8 cellular contexts compared by ENCODE assay signal in genomic region chr19:14204676-14205459, GRCh38. TPM values are rescaled to one million over a fixed set of nuclear protein-coding genes. Genes with fewer than 3 reads are reported as not detected.
A peak's percentile ranks its signal among the peaks of the same experiment; 100 is the strongest.
DNase-seq lines count a peak whose midpoint lies in the region; ATAC-seq, FAIRE-seq and TF ChIP-seq lines count a peak whose summit lies in the region.
"Not testable (repeated sequence)": the region's sequence is repeated elsewhere in the genome, so short reads cannot be mapped to it uniquely, and the experiment has no call there.

No MANE protein-coding gene starts in this region.

- ATAC-seq in CD4-positive, CD25-positive, alpha-beta regulatory T cell (ENCODE audit: low read depth in 2 of 2); activated CD4-positive, alpha-beta T cell treated with anti-CD3 and anti-CD28 coated beads for 36 hours; K562: not testable (repeated sequence)

- not testable (repeated sequence) for H3F3A ChIP-seq in Loucy (ENCODE audit: low read depth)

- not testable (repeated sequence) for DNase-seq in CD4-positive, CD25-positive, alpha-beta regulatory T cell; activated CD4-positive, alpha-beta T cell treated with anti-CD3 and anti-CD28 coated beads for 36 hours; esophagus squamous epithelium (lab: John Stamatoyannopoulos, UW); lower leg skin (ENCODE audit: low spot score in 2 of 2); suprapubic skin (ENCODE audit: low spot score in 2 of 2)
- DNase-seq in K562 (ENCODE audit: extremely low read depth in 1 of 4, low spot score in 3 of 4) = peak in 1 of 4 experiments; percentile 3
- DNase-seq in ovary = peak in 1 of 5 donors; percentile 36

- FAIRE-seq in K562 (lab: Jason Lieb, UNC) = not testable (repeated sequence)

- intact Hi-C loops in activated CD4-positive, alpha-beta T cell treated with anti-CD3 and anti-CD28 coated beads for 36 hours (cut with DNase I, micrococcal nuclease) = loop anchor here in 1 of 2 experiments (5.0 to 10.0 kb wide), 2 partner anchors 68 to 210 kb away; partner anchors contain the start of genes ASF1B and DDX39A
- intact Hi-C loops in K562 (cut with micrococcal nuclease); lower leg skin (cut with DNase I; ENCODE audit: low total_unique reads); ovary (cut with DNase I): not testable (repeated sequence)
- intact Hi-C loops in esophagus squamous epithelium (cut with DNase I) = loop anchor here (10.0 kb wide), 1 partner anchor 140 kb away; no protein-coding TSS in a partner anchor

- not testable (repeated sequence) for TF ChIP-seq CTCF in Loucy (conservative IDR thresholded peaks at IDR 0.05; ENCODE audit: low read length); K562 (IDR thresholded peaks at IDR 0.05 in 2 of 3, conservative IDR thresholded peaks at IDR 0.05 in 1 of 3; ENCODE audit: insufficient read depth in 2 of 3, low read depth in 1 of 3, low read length in 3 of 3); esophagus squamous epithelium (IDR thresholded peaks at IDR 0.05); lower leg skin (IDR thresholded peaks at IDR 0.05); ovary (IDR thresholded peaks at IDR 0.05); suprapubic skin (IDR thresholded peaks at IDR 0.05)

- H3K27ac ChIP-seq in CD4-positive, CD25-positive, alpha-beta regulatory T cell (ENCODE audit: insufficient read depth, low read length, poor library complexity, severe bottlenecking); K562 (ENCODE audit: extremely low read depth, low read depth, low read length); ovary; suprapubic skin: not testable (repeated sequence)
- peak overlapping the region; percentile 7 to 46 (median 25) for H3K27ac ChIP-seq in esophagus squamous epithelium

- not testable (repeated sequence) for H3K9me2 ChIP-seq in Loucy (replicated peaks; ENCODE audit: low read depth, low read length)

- TSS peak; percentile 60 for BruUV-seq in K562 (replicated peaks; lab: Mats Ljungman, UMichigan)

- POLR2A ChIA-PET in activated CD4-positive, alpha-beta T cell treated with anti-CD3 and anti-CD28 coated beads for 36 hours (lab: Charles Lee); K562 (lab: Yijun Ruan, JAX): not testable (repeated sequence)

- not testable (repeated sequence) for H2AFZ ChIP-seq in Loucy (ENCODE audit: low read length); K562 (ENCODE audit: low read depth, low read length)

- not testable (repeated sequence) for H3K9me1 ChIP-seq in K562 (ENCODE audit: control insufficient read depth, insufficient read depth, low read length)

- H3K36me3 ChIP-seq in CD4-positive, CD25-positive, alpha-beta regulatory T cell (ENCODE audit: control insufficient read depth, insufficient read depth, low read length); Loucy (ENCODE audit: insufficient read depth, low read length); K562 (ENCODE audit: control insufficient read depth, insufficient read depth, low read length); esophagus squamous epithelium; ovary; suprapubic skin: not testable (repeated sequence)

- TF ChIP-seq RAD21 in K562 (CRISPR knock-in tag; conservative IDR thresholded peaks at IDR 0.05 in 1 of 2, IDR thresholded peaks at IDR 0.05 in 1 of 2) = not testable (repeated sequence)

- H3K4me3 ChIP-seq in CD4-positive, CD25-positive, alpha-beta regulatory T cell (ENCODE audit: low read depth, low read length) = not testable (repeated sequence)
- H3K4me3 ChIP-seq in Loucy (ENCODE audit: low read length, poor library complexity, severe bottlenecking) (peak overlapping the region; percentile 76), K562 (peak overlapping the region; percentile 52), esophagus squamous epithelium (peak overlapping the region; percentile 63 to 85 (median 70)), lower leg skin (ENCODE audit: low read depth, poor library complexity, severe bottlenecking) (peak overlapping the region; percentile 45), ovary (peak overlapping the region; percentile 71), suprapubic skin (peak overlapping the region; percentile 83)

- peaks cover 20% of the 10 kb centered on the region for H3K4me1 ChIP-seq in CD4-positive, CD25-positive, alpha-beta regulatory T cell (ENCODE audit: control insufficient read depth, insufficient read depth, low read length, poor library complexity, severe bottlenecking)
- H3K4me1 ChIP-seq in Loucy (ENCODE audit: insufficient read depth, low read length, poor library complexity, severe bottlenecking); ovary (ENCODE audit: insufficient read depth): not testable (repeated sequence)
- H3K4me1 ChIP-seq in K562 (replicated peaks in 1 of 2; ENCODE audit: control insufficient read depth in 2 of 2, insufficient read depth in 2 of 2, low read length in 2 of 2) (peaks cover 0 to 43% of the 10 kb centered on the region in 2 experiments; a peak in 2 of 5 replicates), esophagus squamous epithelium (peaks cover 9 to 54% (median 12%) of the 10 kb centered on the region in 3 donors), suprapubic skin (peaks cover 47% of the 10 kb centered on the region)

- in situ Hi-C loops in K562 (cut with MboI) = not testable (repeated sequence)

- H3K27ac Mint-ChIP-seq in CD4-positive, CD25-positive, alpha-beta regulatory T cell = peak overlapping the region; percentile 41 to 90 (median 89)
- H3K27ac Mint-ChIP-seq in activated CD4-positive, alpha-beta T cell treated with anti-CD3 and anti-CD28 coated beads for 36 hours = peak overlapping the region; percentile 48

- not testable (repeated sequence) for TF ChIP-seq EP300 in K562 (IDR thresholded peaks at IDR 0.05; ENCODE audit: low read length); ovary (IDR thresholded peaks at IDR 0.05); suprapubic skin (IDR thresholded peaks at IDR 0.05)

- H4K20me1 ChIP-seq in Loucy (ENCODE audit: insufficient read depth, low read length, poor library complexity, severe bottlenecking); K562 (replicated peaks; ENCODE audit: control insufficient read depth, insufficient read depth, low read length): not testable (repeated sequence)

- not testable (repeated sequence) for H3K36me3 Mint-ChIP-seq in CD4-positive, CD25-positive, alpha-beta regulatory T cell; activated CD4-positive, alpha-beta T cell treated with anti-CD3 and anti-CD28 coated beads for 36 hours (ENCODE audit: low read depth)

- H3K79me2 ChIP-seq in Loucy (ENCODE audit: insufficient read depth, low read length) (peaks cover 38% of the 10 kb centered on the region), K562 (ENCODE audit: control insufficient read depth, insufficient read depth, low read length) (peaks cover 19% of the 10 kb centered on the region)

- H3K9me3 ChIP-seq in CD4-positive, CD25-positive, alpha-beta regulatory T cell (ENCODE audit: control insufficient read depth in 2 of 2, low read length in 2 of 2); Loucy (ENCODE audit: insufficient read depth, low read depth, low read length); K562 (replicated peaks; ENCODE audit: control insufficient read depth, insufficient read depth, low read depth, low read length); esophagus squamous epithelium; ovary; suprapubic skin: not testable (repeated sequence)

- not testable (repeated sequence) for H3K9ac ChIP-seq in Loucy (ENCODE audit: low read depth, low read length, poor library complexity, severe bottlenecking)
- H3K9ac ChIP-seq in K562 (ENCODE audit: insufficient read depth in 1 of 2, low read depth in 2 of 2, low read length in 2 of 2) = peak overlapping the region in 1 of 2 experiments; percentile 89; a peak in 2 of 4 replicates

- H3K9me3 Mint-ChIP-seq in CD4-positive, CD25-positive, alpha-beta regulatory T cell; activated CD4-positive, alpha-beta T cell treated with anti-CD3 and anti-CD28 coated beads for 36 hours (ENCODE audit: low read depth): not testable (repeated sequence)

- H3K4me1 Mint-ChIP-seq in CD4-positive, CD25-positive, alpha-beta regulatory T cell = peaks cover 0 to 55% (median 16%) of the 10 kb centered on the region in 4 donors
- peaks cover 40% of the 10 kb centered on the region for H3K4me1 Mint-ChIP-seq in activated CD4-positive, alpha-beta T cell treated with anti-CD3 and anti-CD28 coated beads for 36 hours

- CTCF ChIA-PET in activated CD4-positive, alpha-beta T cell treated with anti-CD3 and anti-CD28 coated beads for 36 hours (lab: Charles Lee); K562 (lab: Yijun Ruan, JAX; ENCODE audit: low intra/inter-chr PET ratio): not testable (repeated sequence)

- H3K27me3 Mint-ChIP-seq in CD4-positive, CD25-positive, alpha-beta regulatory T cell = peaks cover 46% of the 10 kb centered on the region
- H3K27me3 Mint-ChIP-seq in activated CD4-positive, alpha-beta T cell treated with anti-CD3 and anti-CD28 coated beads for 36 hours = peaks cover 11% of the 10 kb centered on the region

- TF ChIP-seq POLR2A in K562 (conservative IDR thresholded peaks at IDR 0.05); esophagus squamous epithelium (IDR thresholded peaks at IDR 0.05); lower leg skin (IDR thresholded peaks at IDR 0.05); ovary (IDR thresholded peaks at IDR 0.05); suprapubic skin (IDR thresholded peaks at IDR 0.05): not testable (repeated sequence)

- H3K4me3 Mint-ChIP-seq in CD4-positive, CD25-positive, alpha-beta regulatory T cell = peak overlapping the region; percentile 80 to 96 (median 88)
- peak overlapping the region; percentile 74 for H3K4me3 Mint-ChIP-seq in activated CD4-positive, alpha-beta T cell treated with anti-CD3 and anti-CD28 coated beads for 36 hours

- peak overlapping the region; percentile 67 for H3K4me2 ChIP-seq in Loucy (ENCODE audit: low read depth, low read length, poor library complexity, severe bottlenecking)
- peak overlapping the region; percentile 55 for H3K4me2 ChIP-seq in K562 (ENCODE audit: insufficient read depth, low read length)

- WGBS in K562 (ENCODE audit: insufficient coverage, low coverage, missing lambda C conversion rate) = 19% methylated on average over 13 of the region's 28 CpGs
- 25 to 40% methylated on average over 7 to 11 of the region's 28 CpGs for WGBS in esophagus squamous epithelium, 2 donors
- WGBS in lower leg skin, 2 donors = 11 to 29% methylated on average over 13 to 27 of the region's 28 CpGs
- WGBS in ovary, 3 donors = 6 to 14% (median 8%) methylated on average over 18 to 28 of the region's 28 CpGs
- 33% methylated on average over 11 of the region's 28 CpGs for WGBS in suprapubic skin

- not testable (repeated sequence) for H3K27me3 ChIP-seq in CD4-positive, CD25-positive, alpha-beta regulatory T cell (ENCODE audit: control insufficient read depth, insufficient read depth, low read length); Loucy (ENCODE audit: insufficient read depth, low read length, poor library complexity, severe bottlenecking); K562 (ENCODE audit: control insufficient read depth in 2 of 2, insufficient read depth in 2 of 2, low read length in 2 of 2); ovary; suprapubic skin
- H3K27me3 ChIP-seq in esophagus squamous epithelium = peaks cover 0 to 35% (median 0%) of the 10 kb centered on the region in 4 donors

RNA-seq across cellular contexts. Expression of gene ADGRL1, which starts 1.1 kb away (rescaled TPM):
- total RNA-seq in CD4-positive, CD25-positive, alpha-beta regulatory T cell = 8.2 TPM
- polyA plus RNA-seq in CD4-positive, CD25-positive, alpha-beta regulatory T cell = under 1 TPM in 3 of 4 donors, not detected in 1; 0.21 to 0.40 (median 0.29) TPM
- total RNA-seq in activated CD4-positive, alpha-beta T cell treated with anti-CD3 and anti-CD28 coated beads for 36 hours = 10 to 100 TPM; 20.8 to 23.5 TPM
- total RNA-seq in K562 (2011; cell fraction: chromatin; rRNA removed; ENCODE audit: low replicate concordance) = 52.8 and 150 TPM in 2 replicates
- 73.8 and 77.4 TPM in 2 replicates for total RNA-seq in K562 (2011; cell fraction: nucleolus; rRNA removed)
- 64.1 and 80.0 TPM in 2 replicates for total RNA-seq in K562 (2011; cell fraction: nucleoplasm; rRNA removed)
- total RNA-seq in K562 (2014; rRNA removed) (10.9 TPM in 2 replicates), K562 (2014; rRNA removed; fragmentation: Illumina TruSeq; extraction: Trizol) (2.8 and 3.3 TPM in 2 replicates), K562 (2015; rRNA removed; fragmentation: Illumina TruSeq; extraction: Trizol) (6.7 and 7.6 TPM in 2 replicates), K562 (2021) (33.2 and 37.0 TPM in 2 replicates), esophagus squamous epithelium (10 to 100 TPM in 2 of 4 donors, 1 to 10 TPM in 2; 6.2 to 21.5 (median 10.7) TPM), lower leg skin (10 to 100 TPM; 27.6 to 37.7 (median 29.8) TPM), ovary (10 to 100 TPM in 5 of 7 donors, 1 to 10 TPM in 2; 4.1 to 36.8 (median 22.5) TPM), suprapubic skin (10 to 100 TPM; 22.3 to 36.4 (median 27.3) TPM)
- polyA plus RNA-seq in K562 (2011; rRNA removed) (8.6 and 14.7 TPM in 2 replicates), K562 (2014; fragmentation: Illumina TruSeq; extraction: Trizol) (10.8 and 16.6 TPM in 2 replicates), K562 (2014; fragmentation: Nextera tagmentation; extraction: Ambion mirVana) (under 1 TPM; 0.14 to 0.27 TPM), K562 (2014; rRNA removed) (12.6 and 20.3 TPM in 2 replicates), ovary (1 to 10 TPM; 2.1 to 6.7 TPM)
- polyA plus RNA-seq in K562 (2011; cell fraction: cytosol; rRNA removed) = 10.0 and 19.9 TPM in 2 replicates
- 50.7 and 75.0 TPM in 2 replicates for polyA plus RNA-seq in K562 (2011; cell fraction: nucleus; rRNA removed)
- polyA plus RNA-seq in K562 (2012) = 12.4 and 16.3 TPM in 2 replicates
- 9.3 and 13.3 TPM in 2 replicates for polyA minus RNA-seq in K562 (2011; rRNA and poly(A)+ RNA removed)
- 31.3 and 46.7 TPM in 2 replicates for polyA minus RNA-seq in K562 (2011; cell fraction: cytosol; rRNA and poly(A)+ RNA removed)
- polyA minus RNA-seq in K562 (2011; cell fraction: nucleus; rRNA and poly(A)+ RNA removed) = 17.5 and 24.1 TPM in 2 replicates
